In genomic region chr11:128909438-128910125, GRCh38 we compare ENCODE assay signal across 20 cellular contexts. TPM values are rescaled to one million over a fixed set of nuclear protein-coding genes. Genes with fewer than 3 reads are reported as not detected.
"Had no signal": no experiment of that assay in that cellular context is flagged by ENCODE, and none has a peak within 500 bp of the region (broad histone marks: within the 10 kb centered on the region; RNA-seq: fewer than 3 reads in every experiment).

No MANE protein-coding gene starts in this region.

- DNase-seq: activated CD4-positive, alpha-beta T cell treated with anti-CD3 and anti-CD28 coated beads, Interleukin-2, amount 10 ng/mL, durations not matched to agents 7 days and 5 days; activated CD8-positive, alpha-beta T cell treated with anti-CD3 and anti-CD28 coated beads, Interleukin-2, amount 10 ng/mL, durations not matched to agents 7 days and 5 days; activated naive CD4-positive, alpha-beta T cell treated with anti-CD3 and anti-CD28 coated beads, Interleukin-2, amount 10 ng/mL, durations not matched to agents 7 days and 5 days; activated T-cell treated with anti-CD3 and anti-CD28 coated beads, Interleukin-2, amount 50 U/mL, for 24 hours; dorsolateral prefrontal cortex; erythroblast; lower lobe of right lung; occipital lobe; stimulated activated CD4-positive, alpha-beta T cell treated with anti-CD3 and anti-CD28 coated beads, Interleukin-15, amount 100 ng/mL, for 24 hours; stimulated activated CD4-positive, alpha-beta T cell treated with anti-CD3 and anti-CD28 coated beads, Interleukin-2, amount 100 ng/mL, for 48 hours; transverse colon; uterus had no signal

- H3K79me2 ChIP-seq: hepatocyte had no signal

- H3K4me3 Mint-ChIP-seq: activated CD4-positive, alpha-beta T cell treated with anti-CD3 and anti-CD28 coated beads, Interleukin-2, amount 10 ng/mL, durations not matched to agents 7 days and 5 days; activated CD8-positive, alpha-beta T cell treated with anti-CD3 and anti-CD28 coated beads, Interleukin-2, amount 10 ng/mL, durations not matched to agents 7 days and 5 days; activated naive CD4-positive, alpha-beta T cell treated with anti-CD3 and anti-CD28 coated beads, Interleukin-2, amount 10 ng/mL, durations not matched to agents 7 days and 5 days; activated T-cell treated with anti-CD3 and anti-CD28 coated beads, Interleukin-2, amount 50 U/mL, for 24 hours; mesothelial cell of epicardium; stimulated activated naive CD8-positive, alpha-beta T cell treated with anti-CD3 and anti-CD28 coated beads, Interleukin-15, Interleukin-2, amounts not matched to agents 100 ng/mL and 50 ng/mL, for 24 hours; T-helper 1 cell treated with Interleukin-12 subunit alpha and Interleukin-12 subunit beta and Interleukin-4 antibody, amounts not matched to agents 30 μg/mL and 1 μg/mL, for 36 hours had no signal

- ATAC-seq: activated CD8-positive, alpha-beta T cell treated with anti-CD3 and anti-CD28 coated beads, Interleukin-2, amount 10 ng/mL, durations not matched to agents 7 days and 5 days; lower lobe of right lung had no signal

- H3K9me3 Mint-ChIP-seq: activated CD4-positive, alpha-beta T cell treated with anti-CD3 and anti-CD28 coated beads, Interleukin-2, amount 10 ng/mL, durations not matched to agents 7 days and 5 days; activated naive CD4-positive, alpha-beta T cell treated with anti-CD3 and anti-CD28 coated beads, Interleukin-2, amount 10 ng/mL, durations not matched to agents 7 days and 5 days; activated T-cell treated with anti-CD3 and anti-CD28 coated beads, Interleukin-2, amount 50 U/mL, for 24 hours; mesothelial cell of epicardium; stimulated activated naive CD8-positive, alpha-beta T cell treated with anti-CD3 and anti-CD28 coated beads, Interleukin-15, Interleukin-2, amounts not matched to agents 100 ng/mL and 50 ng/mL, for 24 hours; T-helper 1 cell treated with Interleukin-12 subunit alpha and Interleukin-12 subunit beta and Interleukin-4 antibody, amounts not matched to agents 30 μg/mL and 1 μg/mL, for 36 hours had no signal

- H3K4me3 ChIP-seq: dorsolateral prefrontal cortex, hepatocyte, lower lobe of right lung, suprapubic skin, transverse colon, uterus had no signal

- H3K4me1 ChIP-seq: uterus had no signal

- H3K27ac ChIP-seq: hepatocyte, lower lobe of right lung, uterus had no signal

- H3K36me3 ChIP-seq: lower lobe of right lung, suprapubic skin, transverse colon, uterus had no signal

- H3K36me3 Mint-ChIP-seq: activated naive CD4-positive, alpha-beta T cell treated with anti-CD3 and anti-CD28 coated beads, Interleukin-2, amount 10 ng/mL, durations not matched to agents 7 days and 5 days; mesothelial cell of epicardium had no signal

- H3K27ac Mint-ChIP-seq: activated CD4-positive, alpha-beta T cell treated with anti-CD3 and anti-CD28 coated beads, Interleukin-2, amount 10 ng/mL, durations not matched to agents 7 days and 5 days; activated CD8-positive, alpha-beta T cell treated with anti-CD3 and anti-CD28 coated beads, Interleukin-2, amount 10 ng/mL, durations not matched to agents 7 days and 5 days; activated naive CD4-positive, alpha-beta T cell treated with anti-CD3 and anti-CD28 coated beads, Interleukin-2, amount 10 ng/mL, durations not matched to agents 7 days and 5 days; activated T-cell treated with anti-CD3 and anti-CD28 coated beads, Interleukin-2, amount 50 U/mL, for 24 hours; mesothelial cell of epicardium; stimulated activated naive CD8-positive, alpha-beta T cell treated with anti-CD3 and anti-CD28 coated beads, Interleukin-15, Interleukin-2, amounts not matched to agents 100 ng/mL and 50 ng/mL, for 24 hours; T-helper 1 cell treated with Interleukin-12 subunit alpha and Interleukin-12 subunit beta and Interleukin-4 antibody, amounts not matched to agents 30 μg/mL and 1 μg/mL, for 36 hours had no signal

- H3K27me3 ChIP-seq: suprapubic skin, uterus had no signal

- H2AFZ ChIP-seq: hepatocyte had no signal

- H3K9me3 ChIP-seq: lower lobe of right lung, suprapubic skin, transverse colon, uterus had no signal

RNA-seq across cellular contexts. Expression of gene KCNJ5, which starts 18.4 kb away (rescaled TPM):
- total RNA-seq: activated CD4-positive, alpha-beta T cell treated with anti-CD3 and anti-CD28 coated beads, Interleukin-2, amount 10 ng/mL, durations not matched to agents 7 days and 5 days; activated CD8-positive, alpha-beta T cell treated with anti-CD3 and anti-CD28 coated beads, Interleukin-2, amount 10 ng/mL, durations not matched to agents 7 days and 5 days had no signal

RNA-seq across cellular contexts. Expression of gene TP53AIP1, which starts 33.1 kb away (rescaled TPM):
- total RNA-seq: activated CD4-positive, alpha-beta T cell treated with anti-CD3 and anti-CD28 coated beads, Interleukin-2, amount 10 ng/mL, durations not matched to agents 7 days and 5 days; activated CD8-positive, alpha-beta T cell treated with anti-CD3 and anti-CD28 coated beads, Interleukin-2, amount 10 ng/mL, durations not matched to agents 7 days and 5 days; glomerular endothelial cell; lower lobe of right lung; posterior vena cava had no signal

RNA-seq across cellular contexts. Expression of gene KCNJ1, which starts 42.5 kb away (rescaled TPM):
- total RNA-seq: activated CD4-positive, alpha-beta T cell treated with anti-CD3 and anti-CD28 coated beads, Interleukin-2, amount 10 ng/mL, durations not matched to agents 7 days and 5 days; activated CD8-positive, alpha-beta T cell treated with anti-CD3 and anti-CD28 coated beads, Interleukin-2, amount 10 ng/mL, durations not matched to agents 7 days and 5 days; chondrocyte; glomerular endothelial cell; hepatocyte; mesothelial cell of epicardium; occipital lobe; posterior vena cava; transverse colon; uterus had no signal
- polyA plus RNA-seq: hepatocyte had no signal
